Comparison of ENCODE assay signal across 11 cellular contexts in the genomic region with DNA sequence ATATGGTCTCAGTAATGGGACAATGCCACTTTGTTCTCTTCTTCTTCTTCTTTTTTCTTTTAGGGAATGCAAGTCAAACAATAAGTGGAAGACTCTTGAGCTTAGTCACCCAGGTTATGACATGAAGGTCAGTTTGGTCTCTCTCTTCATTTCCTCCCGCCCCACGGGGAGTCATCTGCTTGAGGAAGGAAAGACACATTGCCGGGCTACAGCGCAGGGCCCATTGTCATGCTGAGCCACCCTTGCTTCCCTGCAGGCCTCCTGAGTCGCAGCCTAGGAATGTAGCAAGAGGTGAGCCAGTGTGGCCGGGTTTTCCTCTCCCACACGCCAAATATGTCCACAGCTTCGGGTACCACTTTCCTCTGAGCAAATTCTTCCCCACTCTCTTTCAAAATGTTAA. TPM values are rescaled to one million over a fixed set of nuclear protein-coding genes. Genes with fewer than 3 reads are reported as not detected.
DNase-seq lines count a peak whose midpoint lies in the region; ATAC-seq and TF ChIP-seq lines count a peak whose summit lies in the region.
"Had no signal": no experiment of that assay in that cellular context is flagged by ENCODE, and none has a peak within 500 bp of the region (broad histone marks: within the 10 kb centered on the region; RNA-seq: fewer than 3 reads in every experiment).

No MANE protein-coding gene starts in this region.

- no peaks in the 10 kb centered on the region for H3K36me3 Mint-ChIP-seq in progenitor cell of endocrine pancreas (ENCODE audit: insufficient read depth)
- peaks cover 0 to 14% (median 0%) of the 10 kb centered on the region in 3 donors for H3K36me3 Mint-ChIP-seq in CD8-positive, alpha-beta memory T cell

- H3K9me3 Mint-ChIP-seq in progenitor cell of endocrine pancreas (ENCODE audit: low read depth) = no peaks in the 10 kb centered on the region
- no peaks in the 10 kb centered on the region for H3K9me3 Mint-ChIP-seq in CD8-positive, alpha-beta memory T cell

- CTCF ChIA-PET in CD8-positive, alpha-beta memory T cell (lab: Charles Lee) = interaction anchor here (0.7 to 3.7 kb wide), 9 partner anchors 11 to 253 kb away, joined by 3 to 20 read pairs (median 4); no protein-coding TSS in a partner anchor

- H3K4me3 ChIP-seq in CD8-positive, alpha-beta memory T cell (ENCODE audit: low read length) = no peak overlapping the region
- H3K4me3 ChIP-seq: sigmoid colon had no signal

- H3K9me3 ChIP-seq in CD8-positive, alpha-beta memory T cell (ENCODE audit: low read length) = no peaks in the 10 kb centered on the region
- H3K9me3 ChIP-seq: sigmoid colon had no signal

- peaks cover 15% of the 10 kb centered on the region for H3K27me3 Mint-ChIP-seq in progenitor cell of endocrine pancreas
- H3K27me3 Mint-ChIP-seq in CD8-positive, alpha-beta memory T cell = peaks cover 0 to 2% of the 10 kb centered on the region in 2 donors

- ATAC-seq in HG02588 (IDR thresholded peaks at IDR 0.05; ENCODE audit: unreplicated experiment) = no peak

- H3K4me1 ChIP-seq in CD8-positive, alpha-beta memory T cell (ENCODE audit: insufficient read depth, low read length) = peaks cover 18% of the 10 kb centered on the region

- DNase-seq in AML-193 (lab: John Stamatoyannopoulos, UW) (peak; percentile 95 to 96), KBM-7 (peak; percentile 43), astrocyte of the hippocampus (ENCODE audit: low read depth, low spot score) (peak; percentile 61), iPS-NIHi7 (ENCODE audit: extremely low spot score) (peak; percentile 78), amniotic stem cell (lab: John Stamatoyannopoulos, UW) (no peak), progenitor cell of endocrine pancreas (ENCODE audit: low spot score, unreplicated experiment) (no peak)
- no peak for DNase-seq in CD8-positive, alpha-beta memory T cell
- DNase-seq: NCI-H1417 treated with DMSO at 0.1 percent for 48 hours, sigmoid colon had no signal

- H3K27me3 ChIP-seq in CD8-positive, alpha-beta memory T cell (ENCODE audit: insufficient read depth, low read length, poor library complexity, severe bottlenecking) = no peaks in the 10 kb centered on the region
- H3K27me3 ChIP-seq: sigmoid colon had no signal

- no peak overlapping the region for H3K27ac ChIP-seq in CD8-positive, alpha-beta memory T cell (ENCODE audit: low read depth, low read length)
- H3K27ac ChIP-seq: sigmoid colon, VCaP had no signal

- TF ChIP-seq CTCF in progenitor cell of endocrine pancreas (IDR thresholded peaks at IDR 0.05; ENCODE audit: unreplicated experiment) = no peak

- no peak overlapping the region for H3K4me3 Mint-ChIP-seq in progenitor cell of endocrine pancreas (ENCODE audit: low read depth)
- peak overlapping the region in 3 of 7 donors; percentile 26 to 68 (median 61) for H3K4me3 Mint-ChIP-seq in CD8-positive, alpha-beta memory T cell

- no peaks in the 10 kb centered on the region for H3K36me3 ChIP-seq in CD8-positive, alpha-beta memory T cell (ENCODE audit: insufficient read depth, low read length)
- H3K36me3 ChIP-seq: sigmoid colon had no signal

- peaks cover 11% of the 10 kb centered on the region for H3K4me1 Mint-ChIP-seq in progenitor cell of endocrine pancreas (ENCODE audit: low read depth)
- peaks cover 32 to 52% (median 47%) of the 10 kb centered on the region in 3 donors for H3K4me1 Mint-ChIP-seq in CD8-positive, alpha-beta memory T cell

- in situ Hi-C loops in KBM-7 (cut with MboI; ENCODE audit: low pct_unique_long_range_greater_than_20kb, low sequenced_read_pairs) = no loop called here

- H3K27ac Mint-ChIP-seq in progenitor cell of endocrine pancreas = no peak overlapping the region
- peak overlapping the region in 2 of 8 donors; percentile 71 to 84 for H3K27ac Mint-ChIP-seq in CD8-positive, alpha-beta memory T cell

- POLR2A ChIA-PET in CD8-positive, alpha-beta memory T cell (lab: Charles Lee) = interaction anchor here (0.6 to 0.7 kb wide), 2 partner anchors 12 to 18 kb away, joined by 3 read pairs; no protein-coding TSS in a partner anchor

RNA-seq across cellular contexts. Expression of gene RAP2B, which starts 47.6 kb away (rescaled TPM):
- total RNA-seq in progenitor cell of endocrine pancreas = 11.3 and 12.6 TPM in 2 replicates
- total RNA-seq in CD8-positive, alpha-beta memory T cell = 10 to 100 TPM; 17.8 to 18.3 TPM
- 20.3 TPM for polyA plus RNA-seq in CD8-positive, alpha-beta memory T cell

Comparison
In these comparisons a context has a peak if more than half of its experiments do, and no peak if none do; other contexts are left out.
1. DNase-seq: peak in AML-193 (2 of 2), KBM-7 (single experiment), astrocyte of the hippocampus (single experiment) and iPS-NIHi7 (single experiment); none in amniotic stem cell (single experiment), progenitor cell of endocrine pancreas (single experiment) and CD8-positive, alpha-beta memory T cell (0 of 5).